8 cellular contexts compared by ENCODE assay signal in genomic region chr5:111742595-111742994, GRCh38. TPM values are rescaled to one million over a fixed set of nuclear protein-coding genes. Genes with fewer than 3 reads are reported as not detected.
DNase-seq lines count a peak whose midpoint lies in the region; ATAC-seq and TF ChIP-seq lines count a peak whose summit lies in the region.

No MANE protein-coding gene starts in this region.

- no peak for TF ChIP-seq CTCF in WI38 (IDR thresholded peaks at IDR 0.05; ENCODE audit: low read depth, low read length)
- TF ChIP-seq CTCF in stomach (IDR thresholded peaks at IDR 0.05), result no peak

- H3K27ac Mint-ChIP-seq in activated CD4-positive, alpha-beta memory T cell treated with anti-CD3 and anti-CD28 coated beads, Interleukin-2, amount 10 ng/mL, durations not matched to agents 7 days and 5 days, result no peak overlapping the region

- no peaks in the 10 kb centered on the region for H3K36me3 Mint-ChIP-seq in activated CD4-positive, alpha-beta memory T cell treated with anti-CD3 and anti-CD28 coated beads, Interleukin-2, amount 10 ng/mL, durations not matched to agents 7 days and 5 days (ENCODE audit: low read depth)

- DNase-seq in NCI-H1417 (lab: John Stamatoyannopoulos, UW) (peak in 2 of 3 experiments; percentile 24 to 38), NCI-H1417 treated with DMSO at 0.1 percent for 48 hours (lab: John Stamatoyannopoulos, UW) (no peak), left ventricle myocardium superior (no peak), stomach (no peak)
- no peak for DNase-seq in activated CD4-positive, alpha-beta memory T cell treated with anti-CD3 and anti-CD28 coated beads, Interleukin-2, amount 10 ng/mL, durations not matched to agents 7 days and 5 days

- peak overlapping the region; percentile 3 to 75 (median 61) for H3K27ac ChIP-seq in stomach

- H3K4me3 ChIP-seq in WI38 (ENCODE audit: low read depth, low read length) (peak overlapping the region; percentile 22), stomach (peak overlapping the region in 2 of 4 donors; percentile 3 to 24)

- no peaks in the 10 kb centered on the region for H3K9me3 ChIP-seq in stomach

- no peaks in the 10 kb centered on the region for H3K36me3 ChIP-seq in stomach

- H3K27me3 Mint-ChIP-seq in activated CD4-positive, alpha-beta memory T cell treated with anti-CD3 and anti-CD28 coated beads, Interleukin-2, amount 10 ng/mL, durations not matched to agents 7 days and 5 days, result peaks cover 17% of the 10 kb centered on the region

- intact Hi-C loops in left ventricle myocardium superior (cut with micrococcal nuclease), result no loop called here
- intact Hi-C loops in stomach (cut with DNase I; ENCODE audit: low total_unique reads), result no loop called here

- TF ChIP-seq POLR2A in stomach (IDR thresholded peaks at IDR 0.05), result no peak

- no peak overlapping the region for H3K4me3 Mint-ChIP-seq in activated CD4-positive, alpha-beta memory T cell treated with anti-CD3 and anti-CD28 coated beads, Interleukin-2, amount 10 ng/mL, durations not matched to agents 7 days and 5 days

- ATAC-seq in left ventricle myocardium superior, result peak; percentile 71
- no peak for ATAC-seq in GM19324 (IDR thresholded peaks at IDR 0.05; ENCODE audit: low FRiP score, unreplicated experiment)
- no peak for ATAC-seq in GM19455 (IDR thresholded peaks at IDR 0.05; ENCODE audit: unreplicated experiment)

- no peaks in the 10 kb centered on the region for H3K27me3 ChIP-seq in stomach

- peaks cover 10 to 54% (median 41%) of the 10 kb centered on the region in 4 donors for H3K4me1 ChIP-seq in stomach

- 8 to 23% (median 12%) methylated on average over 8 of the region's 8 CpGs for WGBS in stomach, 5 donors

- CTCF ChIA-PET in activated CD4-positive, alpha-beta memory T cell treated with anti-CD3 and anti-CD28 coated beads, Interleukin-2, amount 10 ng/mL, durations not matched to agents 7 days and 5 days (lab: Charles Lee), result no interaction called here

- no peaks in the 10 kb centered on the region for H3K9me3 Mint-ChIP-seq in activated CD4-positive, alpha-beta memory T cell treated with anti-CD3 and anti-CD28 coated beads, Interleukin-2, amount 10 ng/mL, durations not matched to agents 7 days and 5 days

- TF ChIP-seq EP300 in stomach (IDR thresholded peaks at IDR 0.05), result no peak

- H3K4me1 Mint-ChIP-seq in activated CD4-positive, alpha-beta memory T cell treated with anti-CD3 and anti-CD28 coated beads, Interleukin-2, amount 10 ng/mL, durations not matched to agents 7 days and 5 days, result peaks cover 1% of the 10 kb centered on the region

- POLR2A ChIA-PET in activated CD4-positive, alpha-beta memory T cell treated with anti-CD3 and anti-CD28 coated beads, Interleukin-2, amount 10 ng/mL, durations not matched to agents 7 days and 5 days (lab: Charles Lee), result interaction anchor here (1.6 kb wide), 1 partner anchor 15 kb away, joined by 4 read pairs; no protein-coding TSS in a partner anchor

RNA-seq across cellular contexts. Expression of gene NREP, which starts 14.4 kb away (rescaled TPM):
- total RNA-seq in left ventricle myocardium superior (38.6 TPM), stomach (100 to 1,000 TPM in 1 of 5 donors, 10 to 100 TPM in 2, 1 to 10 TPM in 1, under 1 TPM in 1; 0.58 to 155 (median 14.5) TPM)
- polyA plus RNA-seq in stomach, result 10 to 100 TPM in 1 of 3 donors, 1 to 10 TPM in 2; 8.1 to 10.7 (median 9.9) TPM
- total RNA-seq in activated CD4-positive, alpha-beta memory T cell treated with anti-CD3 and anti-CD28 coated beads, Interleukin-2, amount 10 ng/mL, durations not matched to agents 7 days and 5 days, result 1 to 10 TPM; 4.5 to 4.8 TPM

Comparison
In these comparisons a context has a peak if more than half of its experiments do, and no peak if none do; other contexts are left out.
1. DNase-seq: peak in NCI-H1417 (2 of 3); none in NCI-H1417 treated with DMSO at 0.1 percent for 48 hours (single experiment), left ventricle myocardium superior (single experiment), stomach (single experiment) and activated CD4-positive, alpha-beta memory T cell treated with anti-CD3 and anti-CD28 coated beads, Interleukin-2, amount 10 ng/mL, durations not matched to agents 7 days and 5 days (single experiment).